ENCODE assay signal across 8 cellular contexts in genomic region chr2:86562891-86563649, GRCh38. TPM values are rescaled to one million over a fixed set of nuclear protein-coding genes. Genes with fewer than 3 reads are reported as not detected.
DNase-seq lines count a peak whose midpoint lies in the region; TF ChIP-seq lines count a peak whose summit lies in the region.

TSS of gene CHMP3 (minus strand) at chr2:86563443. CDS start at chr2:86563348, 95 bp downstream.

- H3K4me3 Mint-ChIP-seq in nephron, result peak within 1 kb of the TSS; percentile 95 to 98 (median 98)
- peak within 1 kb of the TSS; percentile 94 for H3K4me3 Mint-ChIP-seq in stimulated activated naive CD8-positive, alpha-beta T cell treated with anti-CD3 and anti-CD28 coated beads, Interleukin-15, Interleukin-2, amounts not matched to agents 100 ng/mL and 50 ng/mL, for 24 hours

- H3K36me3 Mint-ChIP-seq in nephron (ENCODE audit: low read depth), result peaks cover 8% of the 10 kb centered on the region
- H3K36me3 Mint-ChIP-seq in stimulated activated naive CD8-positive, alpha-beta T cell treated with anti-CD3 and anti-CD28 coated beads, Interleukin-15, Interleukin-2, amounts not matched to agents 100 ng/mL and 50 ng/mL, for 24 hours (ENCODE audit: low read depth), result peaks cover 8% of the 10 kb centered on the region

- no peak for TF ChIP-seq CTCF in fibroblast of pulmonary artery (IDR thresholded peaks at IDR 0.05; ENCODE audit: low read length, missing control alignments)
- TF ChIP-seq CTCF in nephron (IDR thresholded peaks at IDR 0.05; ENCODE audit: unreplicated experiment in 3 of 3), result no peak

- H3K27ac Mint-ChIP-seq in nephron, result peak within 1 kb of the TSS; percentile 97 to 99 (median 99)
- peak within 1 kb of the TSS; percentile 97 for H3K27ac Mint-ChIP-seq in stimulated activated naive CD8-positive, alpha-beta T cell treated with anti-CD3 and anti-CD28 coated beads, Interleukin-15, Interleukin-2, amounts not matched to agents 100 ng/mL and 50 ng/mL, for 24 hours

- H3K27me3 ChIP-seq in H7 (ENCODE audit: control insufficient read depth, insufficient read depth, low read length), result no peaks in the 10 kb centered on the region; the same call in 1 of the 2 replicates

- H3K4me1 Mint-ChIP-seq in nephron, result peaks cover 40% of the 10 kb centered on the region
- H3K4me1 Mint-ChIP-seq in stimulated activated naive CD8-positive, alpha-beta T cell treated with anti-CD3 and anti-CD28 coated beads, Interleukin-15, Interleukin-2, amounts not matched to agents 100 ng/mL and 50 ng/mL, for 24 hours (ENCODE audit: low read depth), result peaks cover 32% of the 10 kb centered on the region

- DNase-seq in ELF-1 (ENCODE audit: low read depth, low spot score), result peak; percentile 97
- DNase-seq in H7, result peak; percentile 96
- peak; percentile 96 for DNase-seq in M059J (ENCODE audit: low read depth)
- peak; percentile 92 to 95 for DNase-seq in SHP77 (lab: John Stamatoyannopoulos, UW)
- DNase-seq in activated effector memory CD4-positive, alpha-beta T cell treated with Interleukin-2 at 50 U/mL for 16 hours, result peak; percentile 93
- peak; percentile 98 for DNase-seq in fibroblast of pulmonary artery (ENCODE audit: low read depth)

- H3K9me3 Mint-ChIP-seq in nephron, result peaks cover 4% of the 10 kb centered on the region
- no peaks in the 10 kb centered on the region for H3K9me3 Mint-ChIP-seq in stimulated activated naive CD8-positive, alpha-beta T cell treated with anti-CD3 and anti-CD28 coated beads, Interleukin-15, Interleukin-2, amounts not matched to agents 100 ng/mL and 50 ng/mL, for 24 hours

- H3K4me3 ChIP-seq in H7 (ENCODE audit: insufficient read depth, low read depth, low read length) (peak within 1 kb of the TSS; percentile 87), fibroblast of pulmonary artery (replicated peaks; ENCODE audit: low read depth, low read length) (peak within 1 kb of the TSS; percentile 92)

- H3K27me3 Mint-ChIP-seq in nephron (ENCODE audit: low read depth), result no peaks in the 10 kb centered on the region
- H3K27me3 Mint-ChIP-seq in stimulated activated naive CD8-positive, alpha-beta T cell treated with anti-CD3 and anti-CD28 coated beads, Interleukin-15, Interleukin-2, amounts not matched to agents 100 ng/mL and 50 ng/mL, for 24 hours, result peaks cover 4% of the 10 kb centered on the region

- no peaks in the 10 kb centered on the region for H3K36me3 ChIP-seq in H7 (replicated peaks; ENCODE audit: control insufficient read depth, insufficient read depth, low read length)

RNA-seq across cellular contexts. Expression of gene CHMP3, which starts in this region (rescaled TPM):
- total RNA-seq in H7 (2014; rRNA removed; shearing (Covaris generic)), result 11.2 and 12.6 TPM in 2 replicates
- 61.5 and 79.2 TPM in 2 replicates for total RNA-seq in M059J (2014; rRNA removed; shearing (Covaris generic))

Comparison
In these comparisons a context has a peak if more than half of its experiments do, and no peak if none do; other contexts are left out.
1. Peak in every context shown above with its lines: DNase-seq and H3K4me3 ChIP-seq.